Comparison of ENCODE assay signal across 8 cellular contexts in genomic region chr7:45000096-45001032, GRCh38. TPM values are rescaled to one million over a fixed set of nuclear protein-coding genes. Genes with fewer than 3 reads are reported as not detected.
DNase-seq lines count a peak whose midpoint lies in the region; ATAC-seq and TF ChIP-seq lines count a peak whose summit lies in the region.

CCM2 (plus strand) TSS chr7:45000201; CDS start chr7:45000334, 133 bp downstream.

- H3K4me3 ChIP-seq in brain microvascular endothelial cell (ENCODE audit: low read depth, low read length) = peak within 1 kb of the TSS; percentile 81
- H3K4me3 ChIP-seq in skeletal muscle satellite cell (ENCODE audit: low read length) = peak within 1 kb of the TSS; percentile 88

- H3K36me3 ChIP-seq in brain microvascular endothelial cell (replicated peaks) (no peaks in the 10 kb centered on the region), skeletal muscle satellite cell (ENCODE audit: insufficient read depth, low read length) (peaks cover 3% of the 10 kb centered on the region)

- ATAC-seq in GM21447 (IDR thresholded peaks at IDR 0.05; ENCODE audit: unreplicated experiment) = peak; percentile 0
- no peak for ATAC-seq in GM18861 (IDR thresholded peaks at IDR 0.05; ENCODE audit: unreplicated experiment)

- DNase-seq in COLO668 (lab: John Stamatoyannopoulos, UW; ENCODE audit: unreplicated experiment) (peak; percentile 69), NCI-H774 (lab: John Stamatoyannopoulos, UW) (peak; percentile 29), brain microvascular endothelial cell (no peak), iPS-NIHi11 (ENCODE audit: low spot score) (peak; percentile 92)
- no peak for DNase-seq in activated effector memory CD4-positive, alpha-beta T cell treated with Interleukin-2 at 50 U/mL for 16 hours

- in situ Hi-C loops in brain microvascular endothelial cell (cut with HindIII; ENCODE audit: low pct_ligation_motif_present, low sequenced_read_pairs) = no loop called here

- H3K4me2 ChIP-seq in skeletal muscle satellite cell (ENCODE audit: low read length) = peak within 1 kb of the TSS; percentile 83

- H3K27me3 ChIP-seq in brain microvascular endothelial cell (replicated peaks) = no peaks in the 10 kb centered on the region
- H3K27me3 ChIP-seq in skeletal muscle satellite cell (ENCODE audit: control insufficient read depth, insufficient read depth, low read length) = no peaks in the 10 kb centered on the region

- no peaks in the 10 kb centered on the region for H3K9me3 ChIP-seq in skeletal muscle satellite cell (replicated peaks; ENCODE audit: low read length)

- peak within 1 kb of the TSS; percentile 78 for H3K9ac ChIP-seq in skeletal muscle satellite cell (ENCODE audit: low read depth, low read length)

- peak within 1 kb of the TSS; percentile 74 for H3K27ac ChIP-seq in brain microvascular endothelial cell

- peaks cover 10% of the 10 kb centered on the region for H3K4me1 ChIP-seq in skeletal muscle satellite cell (ENCODE audit: control insufficient read depth, insufficient read depth, low read length)

- no peak for TF ChIP-seq CTCF in brain microvascular endothelial cell (IDR thresholded peaks at IDR 0.05; ENCODE audit: low read depth, low read length, missing control alignments)

RNA-seq across cellular contexts. Expression of gene CCM2, which starts in this region (rescaled TPM):
- 49.4 and 59.0 TPM in 2 replicates for total RNA-seq in skeletal muscle satellite cell (2012; rRNA removed)

Comparison
In these comparisons a context has a peak if more than half of its experiments do, and no peak if none do; other contexts are left out.
1. DNase-seq: peak in COLO668 (single experiment), NCI-H774 (single experiment) and iPS-NIHi11 (single experiment); none in brain microvascular endothelial cell (single experiment) and activated effector memory CD4-positive, alpha-beta T cell treated with Interleukin-2 at 50 U/mL for 16 hours (single experiment).